Comparison of ENCODE assay signal across 19 cellular contexts in genomic region chr3:50158747-50159146, GRCh38. TPM values are rescaled to one million over a fixed set of nuclear protein-coding genes. Genes with fewer than 3 reads are reported as not detected.
DNase-seq lines count a peak whose midpoint lies in the region; TF ChIP-seq lines count a peak whose summit lies in the region.
"Had no signal": no experiment of that assay in that cellular context is flagged by ENCODE, and none has a peak within 500 bp of the region (broad histone marks: within the 10 kb centered on the region; RNA-seq: fewer than 3 reads in every experiment).

No MANE protein-coding gene starts in this region.

- H3K27me3 ChIP-seq in BLaER1 (peaks cover 8% of the 10 kb centered on the region), trophoblast cell (ENCODE audit: insufficient read depth, low read length) (no peaks in the 10 kb centered on the region)
- H3K27me3 ChIP-seq: testis had no signal

- no peak overlapping the region for H2BK120ac ChIP-seq in trophoblast cell (ENCODE audit: insufficient read depth, low read length, poor library complexity)

- H3K9me3 ChIP-seq in BLaER1 (no peaks in the 10 kb centered on the region), trophoblast cell (ENCODE audit: insufficient read depth, low read depth, low read length) (peaks cover 4% of the 10 kb centered on the region)
- H3K9me3 ChIP-seq: testis had no signal

- peaks cover 72% of the 10 kb centered on the region for H3K27me3 Mint-ChIP-seq in activated naive CD4-positive, alpha-beta T cell treated with anti-CD3 and anti-CD28 coated beads, Interleukin-2, amount 10 ng/mL, durations not matched to agents 7 days and 5 days
- H3K27me3 Mint-ChIP-seq in activated T-helper 2 cell treated with anti-CD3 and anti-CD28 coated beads, Interferon-gamma antibody, Interleukin-2, Interleukin-4, amounts not matched to agents 10 μg/mL and 5 μg/mL and 100 μg/mL, durations not matched to agents 14 hours and 24 hours and 36 hours (ENCODE audit: low read depth), result peaks cover 26% of the 10 kb centered on the region
- peaks cover 11% of the 10 kb centered on the region for H3K27me3 Mint-ChIP-seq in endothelial cell (ENCODE audit: unreplicated experiment)

- H3K4me2 ChIP-seq in BLaER1 (peak overlapping the region; percentile 98), trophoblast cell (ENCODE audit: low read length) (no peak overlapping the region)

- H3K23ac ChIP-seq in trophoblast cell (ENCODE audit: low read length), result no peak overlapping the region

- peaks cover 9% of the 10 kb centered on the region for H3K79me1 ChIP-seq in trophoblast cell (ENCODE audit: low read length)

- peaks cover 5% of the 10 kb centered on the region for H3K79me2 ChIP-seq in trophoblast cell (ENCODE audit: control insufficient read depth, insufficient read depth, low read length, poor library complexity)

- H3K18ac ChIP-seq in trophoblast cell (ENCODE audit: low read length), result no peak overlapping the region

- H3K9me3 Mint-ChIP-seq in activated naive CD4-positive, alpha-beta T cell treated with anti-CD3 and anti-CD28 coated beads, Interleukin-2, amount 10 ng/mL, durations not matched to agents 7 days and 5 days, result no peaks in the 10 kb centered on the region
- no peaks in the 10 kb centered on the region for H3K9me3 Mint-ChIP-seq in activated T-helper 2 cell treated with anti-CD3 and anti-CD28 coated beads, Interferon-gamma antibody, Interleukin-2, Interleukin-4, amounts not matched to agents 10 μg/mL and 5 μg/mL and 100 μg/mL, durations not matched to agents 14 hours and 24 hours and 36 hours
- no peaks in the 10 kb centered on the region for H3K9me3 Mint-ChIP-seq in endothelial cell (ENCODE audit: unreplicated experiment)
- H3K9me3 Mint-ChIP-seq: activated naive CD4-positive, alpha-beta T cell treated with anti-CD3 and anti-CD28 coated beads, Interleukin-2, amount 50 U/mL, for 24 hours had no signal

- peaks cover 7% of the 10 kb centered on the region for H3K4me1 Mint-ChIP-seq in activated naive CD4-positive, alpha-beta T cell treated with anti-CD3 and anti-CD28 coated beads, Interleukin-2, amount 10 ng/mL, durations not matched to agents 7 days and 5 days
- peaks cover 5% of the 10 kb centered on the region for H3K4me1 Mint-ChIP-seq in activated T-helper 2 cell treated with anti-CD3 and anti-CD28 coated beads, Interferon-gamma antibody, Interleukin-2, Interleukin-4, amounts not matched to agents 10 μg/mL and 5 μg/mL and 100 μg/mL, durations not matched to agents 14 hours and 24 hours and 36 hours (ENCODE audit: low read depth)
- peaks cover 37% of the 10 kb centered on the region for H3K4me1 Mint-ChIP-seq in endothelial cell (ENCODE audit: unreplicated experiment)

- DNase-seq in RWPE1 (ENCODE audit: low spot score) (no peak), epithelial cell of proximal tubule (ENCODE audit: low read depth) (no peak), trophoblast cell (no peak), NCI-H524 (lab: John Stamatoyannopoulos, UW) (no peak), endothelial cell (ENCODE audit: low spot score) (no peak)
- no peak for DNase-seq in activated naive CD4-positive, alpha-beta T cell treated with anti-CD3 and anti-CD28 coated beads, Interleukin-2, amount 10 ng/mL, durations not matched to agents 7 days and 5 days
- no peak for DNase-seq in activated T-helper 2 cell treated with anti-CD3 and anti-CD28 coated beads, Interferon-gamma antibody, Interleukin-2, Interleukin-4, amounts not matched to agents 10 μg/mL and 5 μg/mL and 100 μg/mL, durations not matched to agents 14 hours and 24 hours and 36 hours (ENCODE audit: low spot score)
- DNase-seq: activated CD4-positive, CD25-positive, alpha-beta regulatory T cell treated with anti-CD3 and anti-CD28 coated beads, Interleukin-2, amount 50 U/mL, for 72 hours; activated CD8-positive, alpha-beta memory T cell treated with anti-CD3 and anti-CD28 coated beads, Interleukin-2, amount 50 U/mL, for 48 hours; central memory CD4-positive, alpha-beta T cell; DMS 273 treated with DMSO at 0.1 percent for 48 hours; islet precursor cell; NCI-H2081 treated with DMSO at 0.1 percent for 48 hours; NCI-H82; T-helper 2 cell; testis had no signal

- no peak overlapping the region for H3K27ac Mint-ChIP-seq in activated naive CD4-positive, alpha-beta T cell treated with anti-CD3 and anti-CD28 coated beads, Interleukin-2, amount 10 ng/mL, durations not matched to agents 7 days and 5 days
- no peak overlapping the region for H3K27ac Mint-ChIP-seq in activated T-helper 2 cell treated with anti-CD3 and anti-CD28 coated beads, Interferon-gamma antibody, Interleukin-2, Interleukin-4, amounts not matched to agents 10 μg/mL and 5 μg/mL and 100 μg/mL, durations not matched to agents 14 hours and 24 hours and 36 hours
- no peak overlapping the region for H3K27ac Mint-ChIP-seq in endothelial cell (ENCODE audit: unreplicated experiment)
- H3K27ac Mint-ChIP-seq: activated naive CD4-positive, alpha-beta T cell treated with anti-CD3 and anti-CD28 coated beads, Interleukin-2, amount 50 U/mL, for 24 hours had no signal

- no peak overlapping the region for H2AFZ ChIP-seq in trophoblast cell (ENCODE audit: insufficient read depth, low read length, poor library complexity)

- H3K4me3 Mint-ChIP-seq in activated naive CD4-positive, alpha-beta T cell treated with anti-CD3 and anti-CD28 coated beads, Interleukin-2, amount 10 ng/mL, durations not matched to agents 7 days and 5 days, result no peak overlapping the region
- no peak overlapping the region for H3K4me3 Mint-ChIP-seq in activated T-helper 2 cell treated with anti-CD3 and anti-CD28 coated beads, Interferon-gamma antibody, Interleukin-2, Interleukin-4, amounts not matched to agents 10 μg/mL and 5 μg/mL and 100 μg/mL, durations not matched to agents 14 hours and 24 hours and 36 hours (ENCODE audit: low read depth)
- H3K4me3 Mint-ChIP-seq in endothelial cell (ENCODE audit: unreplicated experiment), result no peak overlapping the region
- H3K4me3 Mint-ChIP-seq: activated naive CD4-positive, alpha-beta T cell treated with anti-CD3 and anti-CD28 coated beads, Interleukin-2, amount 50 U/mL, for 24 hours had no signal

- H3K9ac ChIP-seq in BLaER1 (peak overlapping the region; percentile 85; the same call in 1 of the 2 replicates), trophoblast cell (ENCODE audit: low read length) (peak overlapping the region; percentile 17)

- no peak overlapping the region for H4K91ac ChIP-seq in trophoblast cell (ENCODE audit: low read depth, low read length)

- H2AK5ac ChIP-seq in trophoblast cell (ENCODE audit: low read length), result no peak overlapping the region

- WGBS in trophoblast cell (ENCODE audit: extremely low coverage, insufficient coverage, insufficient read length), result no CpG with 5 or more reads among the region's 3 CpGs

- no peak overlapping the region for H3K4me3 ChIP-seq in BLaER1
- H3K4me3 ChIP-seq in epithelial cell of proximal tubule (ENCODE audit: low read depth, low read length), result no peak overlapping the region
- no peak overlapping the region for H3K4me3 ChIP-seq in trophoblast cell (ENCODE audit: low read depth, low read length)
- H3K4me3 ChIP-seq: testis had no signal

- H2BK12ac ChIP-seq in trophoblast cell (ENCODE audit: low read length), result no peak overlapping the region

- POLR2A ChIA-PET in RWPE1 (lab: Yijun Ruan, JAX; ENCODE audit: low non-redundant PET), result no interaction called here

- H3K27ac ChIP-seq in BLaER1 (peak overlapping the region; percentile 85; the same call in 1 of the 2 replicates), RWPE1 (peak overlapping the region; percentile 99), trophoblast cell (ENCODE audit: low read depth, low read length) (no peak overlapping the region)
- H3K27ac ChIP-seq: testis had no signal

- intact Hi-C loops in activated T-helper 2 cell treated with anti-CD3 and anti-CD28 coated beads, Interferon-gamma antibody, Interleukin-2, Interleukin-4, amounts not matched to agents 10 μg/mL and 5 μg/mL and 100 μg/mL, durations not matched to agents 14 hours and 24 hours and 36 hours (cut with micrococcal nuclease), result no loop called here

- CTCF ChIA-PET in RWPE1 (lab: Yijun Ruan, JAX), result no interaction called here
- CTCF ChIA-PET in activated naive CD4-positive, alpha-beta T cell treated with anti-CD3 and anti-CD28 coated beads, Interleukin-2, amount 10 ng/mL, durations not matched to agents 7 days and 5 days (lab: Charles Lee), result no interaction called here

- no peaks in the 10 kb centered on the region for H3K36me3 Mint-ChIP-seq in activated naive CD4-positive, alpha-beta T cell treated with anti-CD3 and anti-CD28 coated beads, Interleukin-2, amount 10 ng/mL, durations not matched to agents 7 days and 5 days
- H3K36me3 Mint-ChIP-seq in activated T-helper 2 cell treated with anti-CD3 and anti-CD28 coated beads, Interferon-gamma antibody, Interleukin-2, Interleukin-4, amounts not matched to agents 10 μg/mL and 5 μg/mL and 100 μg/mL, durations not matched to agents 14 hours and 24 hours and 36 hours (ENCODE audit: low read depth), result no peaks in the 10 kb centered on the region
- H3K36me3 Mint-ChIP-seq in endothelial cell (ENCODE audit: low read depth, unreplicated experiment), result peaks cover 8% of the 10 kb centered on the region
- H3K36me3 Mint-ChIP-seq: activated naive CD4-positive, alpha-beta T cell treated with anti-CD3 and anti-CD28 coated beads, Interleukin-2, amount 50 U/mL, for 24 hours had no signal

- H3K4ac ChIP-seq in trophoblast cell (ENCODE audit: low read depth, low read length), result no peak overlapping the region

- TF ChIP-seq CTCF in RWPE1 (conservative IDR thresholded peaks at IDR 0.05; ENCODE audit: low read depth) (no peak), epithelial cell of proximal tubule (conservative IDR thresholded peaks at IDR 0.05; ENCODE audit: low read depth, low read length) (peak; percentile 7), endothelial cell (IDR thresholded peaks at IDR 0.05; ENCODE audit: unreplicated experiment) (no peak)

- H3K36me3 ChIP-seq in BLaER1 (peaks cover 47% of the 10 kb centered on the region), trophoblast cell (ENCODE audit: control insufficient read depth in 1 of 2, insufficient read depth in 2 of 2, low read length in 2 of 2) (peaks cover 19 to 25% of the 10 kb centered on the region in 2 experiments)

- H3K4me1 ChIP-seq in BLaER1 (peaks cover 88% of the 10 kb centered on the region), trophoblast cell (ENCODE audit: control insufficient read depth in 1 of 2, insufficient read depth in 2 of 2, low read length in 2 of 2) (peaks cover 15 to 28% of the 10 kb centered on the region in 2 experiments)

- no peak overlapping the region for H3K14ac ChIP-seq in trophoblast cell (ENCODE audit: low read length)

- peaks cover 50% of the 10 kb centered on the region for H4K20me1 ChIP-seq in BLaER1

- H4K12ac ChIP-seq in trophoblast cell (ENCODE audit: low read depth, low read length), result no peak overlapping the region

- H2BK5ac ChIP-seq in trophoblast cell (ENCODE audit: low read depth, low read length, poor library complexity), result no peak overlapping the region

- H4K8ac ChIP-seq in trophoblast cell (ENCODE audit: low read depth, low read length), result no peak overlapping the region

RNA-seq across cellular contexts. Expression of gene SEMA3F, which starts 3.6 kb away (rescaled TPM):
- 36.0 and 58.6 TPM in 2 replicates for total RNA-seq in epithelial cell of proximal tubule
- 16.3 and 18.1 TPM in 2 replicates for polyA plus RNA-seq in trophoblast cell (2013)
- 0.11 and 0.21 TPM in 2 replicates for total RNA-seq in activated T-helper 2 cell treated with anti-CD3 and anti-CD28 coated beads, Interferon-gamma antibody, Interleukin-2, Interleukin-4, amounts not matched to agents 10 μg/mL and 5 μg/mL and 100 μg/mL, durations not matched to agents 14 hours and 24 hours and 36 hours
- total RNA-seq in endothelial cell (ENCODE audit: unreplicated experiment), result 21.3 TPM

RNA-seq across cellular contexts. Expression of gene GNAT1, which starts 32.7 kb away (rescaled TPM):
- not detected in 2 replicates for total RNA-seq in epithelial cell of proximal tubule
- not detected in 2 replicates for polyA plus RNA-seq in trophoblast cell (2013)
- not detected in 2 replicates for total RNA-seq in activated T-helper 2 cell treated with anti-CD3 and anti-CD28 coated beads, Interferon-gamma antibody, Interleukin-2, Interleukin-4, amounts not matched to agents 10 μg/mL and 5 μg/mL and 100 μg/mL, durations not matched to agents 14 hours and 24 hours and 36 hours
- 0.59 TPM for total RNA-seq in endothelial cell (ENCODE audit: unreplicated experiment)
- total RNA-seq: posterior vena cava had no signal

RNA-seq across cellular contexts. Expression of gene SLC38A3, which starts 46.3 kb away (rescaled TPM):
- total RNA-seq in epithelial cell of proximal tubule (not detected in 2 replicates), endothelial cell (ENCODE audit: unreplicated experiment) (0.56 TPM)
- polyA plus RNA-seq in trophoblast cell (2013), result 85.8 and 92.3 TPM in 2 replicates
- not detected in 2 replicates for total RNA-seq in activated T-helper 2 cell treated with anti-CD3 and anti-CD28 coated beads, Interferon-gamma antibody, Interleukin-2, Interleukin-4, amounts not matched to agents 10 μg/mL and 5 μg/mL and 100 μg/mL, durations not matched to agents 14 hours and 24 hours and 36 hours

Comparison
In these comparisons a context has a peak if more than half of its experiments do, and no peak if none do; other contexts are left out.
1. RNA of gene SEMA3F, which starts 3.6 kb away (total RNA-seq): 36.0 to 58.6 TPM in epithelial cell of proximal tubule and 21.3 TPM in endothelial cell (single experiment); 0.11 to 0.21 TPM in activated T-helper 2 cell treated with anti-CD3 and anti-CD28 coated beads, Interferon-gamma antibody, Interleukin-2, Interleukin-4, amounts not matched to agents 10 μg/mL and 5 μg/mL and 100 μg/mL, durations not matched to agents 14 hours and 24 hours and 36 hours; every median in the first group is over 10 times any median in the second.